ENCODE assay signal across 1 cellular context in genomic region chr6:77926198-77926752, GRCh38.
A peak's percentile ranks its signal among the peaks of the same experiment; 100 is the strongest.
TF ChIP-seq lines count a peak whose summit lies in the region.

No MANE protein-coding gene starts in this region.

TF ChIP-seq in K562, 482 proteins besides CTCF, POLR2A, EP300 and RAD21 (continued from another document):
- TF ChIP-seq PKNOX1 (IDR thresholded peaks at IDR 0.05) (no peak), CSDE1 (IDR thresholded peaks at IDR 0.05) (no peak), ZNF316 (IDR thresholded peaks at IDR 0.05) (peak; percentile 32; the same call in 1 of the 2 replicates), CTCFL (IDR thresholded peaks at IDR 0.05; ENCODE audit: borderline replicate concordance, insufficient read depth, low read depth, low read length, poor library complexity, severe bottlenecking) (no peak), NUFIP1 (IDR thresholded peaks at IDR 0.05; ENCODE audit: partially characterized antibody) (no peak), CBFB (CRISPR knock-in tag; IDR thresholded peaks at IDR 0.05) (no peak), CBX2 (IDR thresholded peaks at IDR 0.05; ENCODE audit: insufficient read depth, low read length, poor library complexity, severe bottlenecking) (no peak), ZNF133 (CRISPR knock-in tag; IDR thresholded peaks at IDR 0.05) (no peak), MAFK (IDR thresholded peaks at IDR 0.05; ENCODE audit: low read length) (peak; percentile 42; the same call in 1 of the 2 replicates), ELF4 (CRISPR knock-in tag; IDR thresholded peaks at IDR 0.05) (no peak), SRSF1 (IDR thresholded peaks at IDR 0.05; ENCODE audit: low read depth, low read length) (no peak)
